ENCODE assay signal across 14 cellular contexts in genomic region chr3:27960133-27960532, GRCh38.
DNase-seq lines count a peak whose midpoint lies in the region; ATAC-seq and TF ChIP-seq lines count a peak whose summit lies in the region.
"Had no signal": no experiment of that assay in that cellular context is flagged by ENCODE, and none has a peak within 500 bp of the region (broad histone marks: within the 10 kb centered on the region; RNA-seq: fewer than 3 reads in every experiment).

No MANE protein-coding gene starts in this region.

- H2BK15ac ChIP-seq in IMR-90 (ENCODE audit: low read depth, low read length), result no peak overlapping the region

- no peak overlapping the region for H3K4ac ChIP-seq in IMR-90 (ENCODE audit: low read depth, low read length)

- no peak overlapping the region for H3K23ac ChIP-seq in IMR-90 (ENCODE audit: low read depth, low read length)

- H4K5ac ChIP-seq in IMR-90 (ENCODE audit: low read depth, low read length), result no peak overlapping the region

- H4K8ac ChIP-seq in IMR-90 (ENCODE audit: low read depth in 2 of 2, low read length in 2 of 2), result no peak overlapping the region

- no peak overlapping the region for H3K4me2 ChIP-seq in IMR-90 (ENCODE audit: low read depth, low read length)

- no peak overlapping the region for H2AFZ ChIP-seq in IMR-90 (replicated peaks; ENCODE audit: low read length, poor library complexity)

- dilution Hi-C loops in IMR-90 (cut with HindIII; ENCODE audit: low sequenced_read_pairs, unreplicated experiment), result no loop called here

- H3K36me3 ChIP-seq in IMR-90 (ENCODE audit: control insufficient read depth, insufficient read depth, low read length), result no peaks in the 10 kb centered on the region
- H3K36me3 ChIP-seq: sigmoid colon had no signal

- POLR2A ChIA-PET in IMR-90 (lab: Charles Lee; ENCODE audit: unreplicated experiment), result interaction anchor here (0.6 kb wide), 1 partner anchor 345 kb away, joined by 11 read pairs; no protein-coding TSS in a partner anchor
- POLR2A ChIA-PET in GM10248 (lab: Yijun Ruan, JAX), result no interaction called here

- no peak overlapping the region for H3K27ac ChIP-seq in IMR-90 (ENCODE audit: insufficient read depth, low read length)
- H3K27ac ChIP-seq: sigmoid colon had no signal

- BruUV-seq in IMR-90 (replicated peaks; lab: Mats Ljungman, UMichigan), result no TSS peak

- H3K56ac ChIP-seq in IMR-90 (ENCODE audit: extremely low read depth, insufficient read depth, low read length), result no peak overlapping the region

- intact Hi-C loops in IMR-90 (cut with micrococcal nuclease), result no loop called here
- intact Hi-C loops in sciatic nerve (cut with DNase I), result no loop called here

- peak; percentile 58 to 62 for ATAC-seq in activated CD4-positive, CD25-positive, alpha-beta regulatory T cell treated with anti-CD3 and anti-CD28 coated beads, Interleukin-2, amount 50 U/mL, for 24 hours
- ATAC-seq in IMR-90 (ENCODE audit: low read depth) (no peak), sciatic nerve (no peak)

- no peak overlapping the region for H3K14ac ChIP-seq in IMR-90 (replicated peaks; ENCODE audit: low read depth, low read length)

- no peak overlapping the region for H4K91ac ChIP-seq in IMR-90 (ENCODE audit: insufficient read depth, low read depth, low read length)

- H3K4me1 ChIP-seq in IMR-90 (ENCODE audit: control insufficient read depth, insufficient read depth, low read length), result no peaks in the 10 kb centered on the region
- H3K4me1 ChIP-seq: sigmoid colon had no signal

- no peak for TF ChIP-seq RAD21 in IMR-90 (IDR thresholded peaks at IDR 0.05; ENCODE audit: low read length)

- no peaks in the 10 kb centered on the region for H4K20me1 ChIP-seq in IMR-90 (ENCODE audit: insufficient read depth, low read length)

- WGBS in IMR-90 (ENCODE audit: extremely low coverage in 2 of 2, insufficient read length in 1 of 2), 2 experiments, result no CpG with 5 or more reads among the region's 2 CpGs

- no peak overlapping the region for H2AK9ac ChIP-seq in IMR-90 (replicated peaks; ENCODE audit: low read depth, low read length, poor library complexity)

- TF ChIP-seq CTCF in IMR-90 (conservative IDR thresholded peaks at IDR 0.05; ENCODE audit: low read depth, low read length) (no peak), cardiac fibroblast (IDR thresholded peaks at IDR 0.05; ENCODE audit: low read depth, low read length) (no peak), GM10248 (IDR thresholded peaks at IDR 0.05; ENCODE audit: control extremely low read depth, extremely low read depth, low read depth, missing control alignments) (no peak)

- no peaks in the 10 kb centered on the region for H3K79me1 ChIP-seq in IMR-90 (ENCODE audit: low read depth in 1 of 2, low read length in 2 of 2)

- no peak overlapping the region for H2AK5ac ChIP-seq in IMR-90 (ENCODE audit: low read depth, low read length)

- in situ Hi-C loops in IMR-90 (cut with MboI; ENCODE audit: low sequenced_read_pairs), result no loop called here

- no peak overlapping the region for H2BK20ac ChIP-seq in IMR-90 (ENCODE audit: low read depth, low read length)

- no peaks in the 10 kb centered on the region for H3K27me3 ChIP-seq in IMR-90 (ENCODE audit: control insufficient read depth, insufficient read depth, low read length)
- H3K27me3 ChIP-seq: sigmoid colon had no signal

- H2BK5ac ChIP-seq in IMR-90 (ENCODE audit: low read depth, low read length, poor library complexity, severe bottlenecking), result no peak overlapping the region

- TF ChIP-seq POLR2A in IMR-90 (IDR thresholded peaks at IDR 0.05; ENCODE audit: low read depth, low read length), result no peak

- no peak overlapping the region for H3K9ac ChIP-seq in IMR-90 (ENCODE audit: low read depth, low read length)

- H3K9me1 ChIP-seq in IMR-90 (ENCODE audit: insufficient read depth, low read length), result no peaks in the 10 kb centered on the region

- no peak overlapping the region for H3K4me3 ChIP-seq in IMR-90 (ENCODE audit: insufficient read depth, low read depth, low read length)
- H3K4me3 ChIP-seq in cardiac fibroblast (replicated peaks in 1 of 2; ENCODE audit: low read depth in 2 of 2, low read length in 2 of 2), result no peak overlapping the region
- H3K4me3 ChIP-seq: sigmoid colon had no signal

- no peak overlapping the region for H3K18ac ChIP-seq in IMR-90 (ENCODE audit: low read depth, low read length)

- no peaks in the 10 kb centered on the region for H3K9me3 ChIP-seq in IMR-90 (ENCODE audit: control insufficient read depth, insufficient read depth, low read length)
- H3K9me3 ChIP-seq: sigmoid colon had no signal

- DNase-seq in activated CD4-positive, CD25-positive, alpha-beta regulatory T cell treated with anti-CD3 and anti-CD28 coated beads, Interleukin-2, amount 50 U/mL, for 72 hours, result no peak
- DNase-seq in IMR-90 (peak; percentile 1), cardiac fibroblast (ENCODE audit: low read depth in 2 of 2) (peak; percentile 34 to 59), renal cortical epithelial cell (ENCODE audit: low read depth) (peak; percentile 94), midbrain (lab: John Stamatoyannopoulos, UW) (no peak), sciatic nerve (ENCODE audit: low spot score) (no peak), GM10248 (ENCODE audit: extremely low spot score) (no peak)
- DNase-seq: 8988T; activated CD4-positive, alpha-beta T cell treated with anti-CD3 and anti-CD28 coated beads, Interleukin-2, amount 10 ng/mL, durations not matched to agents 7 days and 5 days; DMS153; islet precursor cell; Karpas-422; sigmoid colon had no signal

- CTCF ChIA-PET in IMR-90 (lab: Yijun Ruan, JAX), result no interaction called here
- CTCF ChIA-PET in GM10248 (lab: Yijun Ruan, JAX), result interaction anchor here (0.9 to 1.3 kb wide), 3 partner anchors 12 to 25 kb away, joined by 3 to 5 read pairs (median 3); no protein-coding TSS in a partner anchor

- H2BK120ac ChIP-seq in IMR-90 (ENCODE audit: low read depth, low read length), result no peak overlapping the region

TF ChIP-seq in IMR-90, 13 proteins besides CTCF, POLR2A, EP300 and RAD21:
- TF ChIP-seq BHLHE40 (IDR thresholded peaks at IDR 0.05; ENCODE audit: low read depth, low read length) (no peak), MAFK (IDR thresholded peaks at IDR 0.05; ENCODE audit: low read depth, low read length) (no peak), NFE2L2 (IDR thresholded peaks at IDR 0.05; ENCODE audit: low read depth, low read length) (no peak), SMC3 (IDR thresholded peaks at IDR 0.05; ENCODE audit: low read depth, low read length) (no peak), MXI1 (IDR thresholded peaks at IDR 0.05; ENCODE audit: borderline replicate concordance, low read depth, low read length) (no peak), RFX5 (IDR thresholded peaks at IDR 0.05; ENCODE audit: low read depth, low read length) (no peak), USF2 (IDR thresholded peaks at IDR 0.05; ENCODE audit: low read depth, low read length) (no peak), FOS (IDR thresholded peaks at IDR 0.05; ENCODE audit: low read depth, low read length) (no peak), MAZ (IDR thresholded peaks at IDR 0.05; ENCODE audit: borderline replicate concordance, low read depth, low read length) (no peak), CEBPB (IDR thresholded peaks at IDR 0.05; ENCODE audit: low read depth, low read length) (no peak), CHD1 (IDR thresholded peaks at IDR 0.05; ENCODE audit: low read depth, low read length) (no peak), RCOR1 (IDR thresholded peaks at IDR 0.05; ENCODE audit: insufficient replicate concordance, low read length) (no peak), ELK1 (IDR thresholded peaks at IDR 0.05; ENCODE audit: borderline replicate concordance, low read depth, low read length) (no peak)

Comparison
In these comparisons a context has a peak if more than half of its experiments do, and no peak if none do; other contexts are left out.
1. ATAC-seq: peak in activated CD4-positive, CD25-positive, alpha-beta regulatory T cell treated with anti-CD3 and anti-CD28 coated beads, Interleukin-2, amount 50 U/mL, for 24 hours (2 of 2); none in IMR-90 (single experiment) and sciatic nerve (single experiment).
2. DNase-seq: peak in IMR-90 (single experiment), cardiac fibroblast (2 of 2) and renal cortical epithelial cell (single experiment); none in activated CD4-positive, CD25-positive, alpha-beta regulatory T cell treated with anti-CD3 and anti-CD28 coated beads, Interleukin-2, amount 50 U/mL, for 72 hours (single experiment), midbrain (single experiment), sciatic nerve (single experiment) and GM10248 (single experiment).